Comparison of ENCODE assay signal across 9 cellular contexts in genomic region chr6:154615483-154616025, GRCh38.
DNase-seq lines count a peak whose midpoint lies in the region; ATAC-seq and TF ChIP-seq lines count a peak whose summit lies in the region.
"Had no signal": no experiment of that assay in that cellular context is flagged by ENCODE, and none has a peak within 500 bp of the region (broad histone marks: within the 10 kb centered on the region; RNA-seq: fewer than 3 reads in every experiment).

No MANE protein-coding gene starts in this region.

- peak; percentile 92 for DNase-seq in HT-29 (ENCODE audit: low spot score)
- peak; percentile 57 to 74 for DNase-seq in PC-9
- DNase-seq in fibroblast of lung (ENCODE audit: low read depth in 2 of 2), result peak; percentile 76 to 93
- DNase-seq in renal cortical epithelial cell (ENCODE audit: low read depth), result peak; percentile 92
- no peak for DNase-seq in glutamatergic neuron
- no peak for DNase-seq in epidermal melanocyte (ENCODE audit: insufficient read length, low spot score)

- H3K4me2 ChIP-seq in PC-9 (peak overlapping the region; percentile 17; the same call in 1 of the 2 replicates), fibroblast of lung (ENCODE audit: extremely low read depth, insufficient read depth, low read length) (peak overlapping the region; percentile 52)

- H2AFZ ChIP-seq in PC-9 (no peak overlapping the region), fibroblast of lung (ENCODE audit: low read length) (peak overlapping the region; percentile 36)

- H3K27ac ChIP-seq in PC-9, result no peak overlapping the region
- no peak overlapping the region for H3K27ac ChIP-seq in fibroblast of lung (ENCODE audit: insufficient read depth, low read length)

- H3K9ac ChIP-seq in fibroblast of lung (ENCODE audit: insufficient read depth, low read length), result no peak overlapping the region

- H3K9me2 ChIP-seq in PC-9 (ENCODE audit: insufficient read depth), result no peaks in the 10 kb centered on the region

- POLR2A ChIA-PET in PC-9 (lab: Charles Lee; ENCODE audit: unreplicated experiment), result no interaction called here

- peaks cover 5% of the 10 kb centered on the region; the same call in 1 of the 2 replicates for H3F3A ChIP-seq in PC-9 (ENCODE audit: insufficient read depth, low read depth)

- no peaks in the 10 kb centered on the region for H3K36me3 ChIP-seq in PC-9 (ENCODE audit: low read depth)
- no peaks in the 10 kb centered on the region for H3K36me3 ChIP-seq in fibroblast of lung (ENCODE audit: control insufficient read depth, insufficient read depth, low read length)

- H3K9me3 ChIP-seq in PC-9 (ENCODE audit: insufficient read depth, low read depth), result no peaks in the 10 kb centered on the region
- no peaks in the 10 kb centered on the region for H3K9me3 ChIP-seq in fibroblast of lung (ENCODE audit: control insufficient read depth, insufficient read depth, low read depth, low read length)

- ATAC-seq in GM18870 (IDR thresholded peaks at IDR 0.05; ENCODE audit: unreplicated experiment) (no peak), HG02970 (IDR thresholded peaks at IDR 0.05; ENCODE audit: low FRiP score, unreplicated experiment) (no peak)

- H4K20me1 ChIP-seq in PC-9 (ENCODE audit: insufficient read depth), result no peaks in the 10 kb centered on the region
- H4K20me1 ChIP-seq in fibroblast of lung (ENCODE audit: control insufficient read depth, extremely low read depth, insufficient read depth, low read length), result no peaks in the 10 kb centered on the region

- H3K9me3 Mint-ChIP-seq in glutamatergic neuron (ENCODE audit: unreplicated experiment), result no peaks in the 10 kb centered on the region
- H3K9me3 Mint-ChIP-seq: central memory CD8-positive, alpha-beta T cell had no signal

- no peaks in the 10 kb centered on the region for H3K27me3 Mint-ChIP-seq in glutamatergic neuron (ENCODE audit: unreplicated experiment)

- no peak overlapping the region for H3K27ac Mint-ChIP-seq in glutamatergic neuron (ENCODE audit: unreplicated experiment)

- no peaks in the 10 kb centered on the region for H3K36me3 Mint-ChIP-seq in glutamatergic neuron (ENCODE audit: unreplicated experiment)

- CTCF ChIA-PET in PC-9 (lab: Charles Lee), result no interaction called here

- H3K4me1 Mint-ChIP-seq in glutamatergic neuron (ENCODE audit: low read depth, unreplicated experiment), result no peaks in the 10 kb centered on the region
- H3K4me1 Mint-ChIP-seq: central memory CD8-positive, alpha-beta T cell had no signal

- H3K4me1 ChIP-seq in PC-9 (replicated peaks; ENCODE audit: insufficient read depth) (peaks cover 16% of the 10 kb centered on the region), fibroblast of lung (ENCODE audit: control insufficient read depth, extremely low read depth, insufficient read depth, low read length) (no peaks in the 10 kb centered on the region)

- TF ChIP-seq CTCF in PC-9 (conservative IDR thresholded peaks at IDR 0.05) (no peak), fibroblast of lung (conservative IDR thresholded peaks at IDR 0.05 in 1 of 2, IDR thresholded peaks at IDR 0.05 in 1 of 2; ENCODE audit: low read depth in 1 of 2, low read length in 2 of 2) (peak in 1 of 2 donors; percentile 36), glutamatergic neuron (IDR thresholded peaks at IDR 0.05; ENCODE audit: partially characterized antibody, unreplicated experiment) (no peak)

- no peaks in the 10 kb centered on the region for H3K27me3 ChIP-seq in PC-9 (ENCODE audit: insufficient read depth, low read depth)
- H3K27me3 ChIP-seq in fibroblast of lung (ENCODE audit: control insufficient read depth, insufficient read depth, low read length), result no peaks in the 10 kb centered on the region

- H3K79me2 ChIP-seq in PC-9 (ENCODE audit: low read depth) (no peaks in the 10 kb centered on the region), fibroblast of lung (ENCODE audit: control insufficient read depth, insufficient read depth, low read length) (no peaks in the 10 kb centered on the region)

- no TSS peak for BruUV-seq in PC-9 (replicated peaks; lab: Mats Ljungman, UMichigan)

- intact Hi-C loops in PC-9 (cut with micrococcal nuclease; ENCODE audit: unreplicated experiment), result loop anchor here (5.0 kb wide), 1 partner anchor 458 kb away; no protein-coding TSS in a partner anchor

- H3K4me3 ChIP-seq in PC-9 (no peak overlapping the region), fibroblast of lung (replicated peaks in 1 of 4; ENCODE audit: control extremely low read depth in 1 of 4, insufficient read depth in 1 of 4, low read depth in 3 of 4, low read length in 4 of 4) (peak overlapping the region in 1 of 4 experiments; percentile 9)

- no peak overlapping the region for H3K4me3 Mint-ChIP-seq in glutamatergic neuron (ENCODE audit: unreplicated experiment)
- H3K4me3 Mint-ChIP-seq: central memory CD8-positive, alpha-beta T cell had no signal

Comparison
In these comparisons a context has a peak if more than half of its experiments do, and no peak if none do; other contexts are left out.
1. DNase-seq: peak in HT-29 (single experiment), PC-9 (2 of 2), fibroblast of lung (2 of 2) and renal cortical epithelial cell (single experiment); none in glutamatergic neuron (single experiment) and epidermal melanocyte (single experiment).